ENCODE assay signal across 9 cellular contexts in genomic region chr2:157420771-157421323, GRCh38. TPM values are rescaled to one million over a fixed set of nuclear protein-coding genes. Genes with fewer than 3 reads are reported as not detected.
DNase-seq lines count a peak whose midpoint lies in the region; ATAC-seq, FAIRE-seq and TF ChIP-seq lines count a peak whose summit lies in the region.
"Had no signal": no experiment of that assay in that cellular context is flagged by ENCODE, and none has a peak within 500 bp of the region (broad histone marks: within the 10 kb centered on the region; RNA-seq: fewer than 3 reads in every experiment).

No MANE protein-coding gene starts in this region.

- no peaks in the 10 kb centered on the region for H3K27me3 Mint-ChIP-seq in type B pancreatic cell

- DNase-seq in AML-193 (lab: John Stamatoyannopoulos, UW): peak; percentile 93 to 94
- DNase-seq in NB4 (ENCODE audit: low read depth): peak; percentile 78
- peak; percentile 55 for DNase-seq in fibroblast of mammary gland (ENCODE audit: low read depth)
- DNase-seq in type B pancreatic cell (ENCODE audit: extremely low spot score, unreplicated experiment): no peak
- DNase-seq in DMS153 (lab: John Stamatoyannopoulos, UW): no peak
- no peak for DNase-seq in D721Med (ENCODE audit: insufficient read length, low spot score)
- no peak for DNase-seq in mucosa of gallbladder (ENCODE audit: low spot score)
- DNase-seq: pancreas had no signal

- no peaks in the 10 kb centered on the region for H3K9me3 Mint-ChIP-seq in type B pancreatic cell

- H3K27ac Mint-ChIP-seq in type B pancreatic cell: no peak overlapping the region

- H3K4me3 ChIP-seq in NB4 (ENCODE audit: low read depth, low read length) (no peak overlapping the region), fibroblast of mammary gland (ENCODE audit: control insufficient read depth, low read depth, low read length) (no peak overlapping the region)
- H3K4me3 ChIP-seq: pancreas had no signal

- H3K4me1 Mint-ChIP-seq in type B pancreatic cell (ENCODE audit: unreplicated experiment): no peaks in the 10 kb centered on the region

- H3K36me3 Mint-ChIP-seq in type B pancreatic cell: no peaks in the 10 kb centered on the region

- peak; percentile 59 for ATAC-seq in GM19452 (IDR thresholded peaks at IDR 0.05; ENCODE audit: unreplicated experiment)

- no peak for FAIRE-seq in D721Med (lab: Jason Lieb, UNC)
- FAIRE-seq: pancreas had no signal

- TF ChIP-seq POLR2A in NB4 (IDR thresholded peaks at IDR 0.05; ENCODE audit: extremely low read depth, insufficient read length): no peak

- no peak overlapping the region for H3K4me3 Mint-ChIP-seq in type B pancreatic cell

- TF ChIP-seq CTCF in NB4 (IDR thresholded peaks at IDR 0.05; ENCODE audit: low read depth, low read length) (no peak), fibroblast of mammary gland (conservative IDR thresholded peaks at IDR 0.05; ENCODE audit: control insufficient read depth, insufficient read depth, low read depth, low read length) (no peak), type B pancreatic cell (conservative IDR thresholded peaks at IDR 0.05) (no peak), D721Med (IDR thresholded peaks at IDR 0.05; ENCODE audit: insufficient read depth, missing control alignments) (no peak)

RNA-seq across cellular contexts. Expression of gene CYTIP, which starts 23.0 kb away (rescaled TPM):
- total RNA-seq in type B pancreatic cell (ENCODE audit: low replicate concordance) (0.40 and 0.51 TPM in 2 replicates), mucosa of gallbladder (10.7 TPM)

Comparison
In these comparisons a context has a peak if more than half of its experiments do, and no peak if none do; other contexts are left out.
1. DNase-seq: peak in AML-193 (2 of 2), NB4 (single experiment) and fibroblast of mammary gland (single experiment); none in type B pancreatic cell (single experiment), DMS153 (single experiment), D721Med (single experiment) and mucosa of gallbladder (single experiment).